ENCODE assay signal across 9 cellular contexts in genomic region chr2:232420463-232421188, GRCh38. TPM values are rescaled to one million over a fixed set of nuclear protein-coding genes. Genes with fewer than 3 reads are reported as not detected.
DNase-seq lines count a peak whose midpoint lies in the region; ATAC-seq and TF ChIP-seq lines count a peak whose summit lies in the region.
"Had no signal": no experiment of that assay in that cellular context is flagged by ENCODE, and none has a peak within 500 bp of the region (broad histone marks: within the 10 kb centered on the region; RNA-seq: fewer than 3 reads in every experiment).

No MANE protein-coding gene starts in this region.

- no peak for ATAC-seq in Right ventricle myocardium inferior
- ATAC-seq in activated T-cell treated with anti-CD3 and anti-CD28 coated beads, Interleukin-2, amount 50 U/mL, for 4 hours = peak; percentile 60
- no peak for ATAC-seq in GM21526 (IDR thresholded peaks at IDR 0.05; ENCODE audit: low FRiP score, unreplicated experiment)

- TF ChIP-seq CTCF in right atrium auricular region (IDR thresholded peaks at IDR 0.05) = no peak
- no peak for TF ChIP-seq CTCF in thyroid gland (IDR thresholded peaks at IDR 0.05)

- in situ Hi-C loops in G401 (cut with HindIII; ENCODE audit: low sequenced_read_pairs) = no loop called here

- H3K27me3 ChIP-seq in right atrium auricular region = peaks cover 0 to 26% of the 10 kb centered on the region in 2 donors
- H3K27me3 ChIP-seq in thyroid gland = peaks cover 8% of the 10 kb centered on the region

- H3K9me3 Mint-ChIP-seq in activated T-cell treated with anti-CD3 and anti-CD28 coated beads, Interleukin-2, amount 50 U/mL, for 4 hours = peaks cover 6% of the 10 kb centered on the region

- no peak overlapping the region for H3K27ac ChIP-seq in right atrium auricular region
- H3K27ac ChIP-seq in thyroid gland = no peak overlapping the region

- peak overlapping the region; percentile 31 for H3K4me3 Mint-ChIP-seq in activated T-cell treated with anti-CD3 and anti-CD28 coated beads, Interleukin-2, amount 50 U/mL, for 4 hours

- intact Hi-C loops in Right ventricle myocardium inferior (cut with DNase I) = no loop called here
- intact Hi-C loops in thyroid gland (cut with DNase I) = no loop called here

- WGBS in thyroid gland, 2 donors = 1 to 7% methylated on average over 8 to 25 of the region's 79 CpGs

- H3K36me3 ChIP-seq in right atrium auricular region (no peaks in the 10 kb centered on the region), thyroid gland (no peaks in the 10 kb centered on the region)

- DNase-seq in Right ventricle myocardium inferior (ENCODE audit: missing footprints) (peak; percentile 45), right atrium auricular region (ENCODE audit: low spot score) (no peak), iris pigment epithelial cell (ENCODE audit: low read depth) (peak; percentile 22), thyroid gland (peak; percentile 67 to 72), G401 (ENCODE audit: low spot score) (no peak), hepatic stellate cell (ENCODE audit: low spot score) (no peak)
- no peak for DNase-seq in activated T-cell treated with anti-CD3 and anti-CD28 coated beads, Interleukin-2, amount 50 U/mL, for 4 hours

- peaks cover 6% of the 10 kb centered on the region for H3K4me1 Mint-ChIP-seq in activated T-cell treated with anti-CD3 and anti-CD28 coated beads, Interleukin-2, amount 50 U/mL, for 4 hours (ENCODE audit: low read depth)

- H3K9me3 ChIP-seq in right atrium auricular region (peaks cover 0 to 11% of the 10 kb centered on the region in 2 donors), thyroid gland (no peaks in the 10 kb centered on the region)

- H3K4me3 ChIP-seq in right atrium auricular region (peak overlapping the region in 1 of 2 donors; percentile 15), thyroid gland (replicated peaks in 1 of 3) (peak overlapping the region in 2 of 3 donors; percentile 16 to 21)

- no peaks in the 10 kb centered on the region for H3K36me3 Mint-ChIP-seq in activated T-cell treated with anti-CD3 and anti-CD28 coated beads, Interleukin-2, amount 50 U/mL, for 4 hours (ENCODE audit: insufficient read depth)

- TF ChIP-seq POLR2A in thyroid gland (IDR thresholded peaks at IDR 0.05) = no peak

- H3K4me1 ChIP-seq in right atrium auricular region (peaks cover 0 to 30% of the 10 kb centered on the region in 2 donors), thyroid gland (peaks cover 12 to 26% of the 10 kb centered on the region in 2 donors)

- peaks cover 47% of the 10 kb centered on the region for H3K27me3 Mint-ChIP-seq in activated T-cell treated with anti-CD3 and anti-CD28 coated beads, Interleukin-2, amount 50 U/mL, for 4 hours (ENCODE audit: low read depth)

RNA-seq across cellular contexts. Expression of gene ALPG, which starts 14.0 kb away (rescaled TPM):
- not detected for total RNA-seq in Right ventricle myocardium inferior
- total RNA-seq in right atrium auricular region = not detected
- not detected for total RNA-seq in activated T-cell treated with anti-CD3 and anti-CD28 coated beads, Interleukin-2, amount 50 U/mL, for 4 hours
- total RNA-seq in thyroid gland = not detected
- total RNA-seq in G401 (2014; rRNA removed; shearing (Covaris generic)) = 203 and 218 TPM in 2 replicates
- total RNA-seq: T-helper 2 cell treated with Interferon-gamma antibody and Interleukin-4, amounts not matched to agents 100 ng/mL and 5 ng/mL, for 36 hours had no signal

RNA-seq across cellular contexts. Expression of gene ALPI, which starts 35.3 kb away (rescaled TPM):
- total RNA-seq in Right ventricle myocardium inferior = not detected
- not detected for total RNA-seq in right atrium auricular region
- total RNA-seq in activated T-cell treated with anti-CD3 and anti-CD28 coated beads, Interleukin-2, amount 50 U/mL, for 4 hours = not detected
- total RNA-seq in thyroid gland = not detected
- not detected in 2 replicates for total RNA-seq in G401 (2014; rRNA removed; shearing (Covaris generic))
- total RNA-seq: T-helper 2 cell treated with Interferon-gamma antibody and Interleukin-4, amounts not matched to agents 100 ng/mL and 5 ng/mL, for 36 hours had no signal

RNA-seq across cellular contexts. Expression of gene ALPP, which starts 42.1 kb away (rescaled TPM):
- total RNA-seq in Right ventricle myocardium inferior (not detected), right atrium auricular region (not detected), thyroid gland (not detected)
- not detected for total RNA-seq in activated T-cell treated with anti-CD3 and anti-CD28 coated beads, Interleukin-2, amount 50 U/mL, for 4 hours
- total RNA-seq in G401 (2014; rRNA removed; shearing (Covaris generic)) = 6.2 and 9.0 TPM in 2 replicates
- total RNA-seq: T-helper 2 cell treated with Interferon-gamma antibody and Interleukin-4, amounts not matched to agents 100 ng/mL and 5 ng/mL, for 36 hours had no signal

Comparison
In these comparisons a context has a peak if more than half of its experiments do, and no peak if none do; other contexts are left out.
1. DNase-seq: peak in Right ventricle myocardium inferior (single experiment), iris pigment epithelial cell (single experiment) and thyroid gland (2 of 2); none in right atrium auricular region (single experiment), activated T-cell treated with anti-CD3 and anti-CD28 coated beads, Interleukin-2, amount 50 U/mL, for 4 hours (single experiment), G401 (single experiment) and hepatic stellate cell (single experiment).
2. ATAC-seq: peak in activated T-cell treated with anti-CD3 and anti-CD28 coated beads, Interleukin-2, amount 50 U/mL, for 4 hours (2 of 2); none in Right ventricle myocardium inferior (single experiment) and GM21526 (single experiment).
3. RNA of gene ALPG, which starts 14.0 kb away (total RNA-seq): 203 to 218 TPM in G401; not detected in activated T-cell treated with anti-CD3 and anti-CD28 coated beads, Interleukin-2, amount 50 U/mL, for 4 hours, not detected in Right ventricle myocardium inferior (single experiment), not detected in right atrium auricular region and not detected in thyroid gland; every median in the first group is over 100 times any median in the second.